In the genomic region with DNA sequence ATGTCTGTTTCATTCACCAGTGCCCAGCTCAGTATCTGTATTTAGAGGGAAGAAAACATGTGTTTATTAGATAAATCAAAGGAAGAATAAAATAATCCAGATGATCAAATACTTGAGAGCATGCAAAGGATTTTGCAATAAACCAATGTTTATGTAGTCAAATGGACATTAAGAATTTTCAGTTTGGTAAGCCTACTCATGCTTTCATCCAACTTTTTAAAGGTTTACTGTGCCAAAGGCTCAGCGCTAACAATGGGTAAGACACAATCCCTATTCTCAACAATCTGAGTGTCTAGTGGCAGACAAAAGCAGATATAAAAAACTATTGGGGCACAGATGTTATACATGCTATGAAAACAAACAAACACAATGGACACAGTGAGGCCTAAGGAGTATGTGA, we compare ENCODE assay signal across 18 cellular contexts. TPM values are rescaled to one million over a fixed set of nuclear protein-coding genes. Genes with fewer than 3 reads are reported as not detected.
DNase-seq lines count a peak whose midpoint lies in the region; FAIRE-seq and TF ChIP-seq lines count a peak whose summit lies in the region.
"Had no signal": no experiment of that assay in that cellular context is flagged by ENCODE, and none has a peak within 500 bp of the region (broad histone marks: within the 10 kb centered on the region; RNA-seq: fewer than 3 reads in every experiment).

No MANE protein-coding gene starts in this region.

- DNase-seq in HCEC 1CT, result peak; percentile 22
- DNase-seq in endothelial cell (ENCODE audit: low spot score), result no peak
- DNase-seq in fibroblast of the aortic adventitia (ENCODE audit: low read depth), result peak; percentile 12
- DNase-seq in progenitor cell of endocrine pancreas (ENCODE audit: low spot score, unreplicated experiment), result no peak
- DNase-seq in kidney, result no peak
- DNase-seq in effector CD8-positive, alpha-beta T cell (lab: John Stamatoyannopoulos, UW), result no peak
- DNase-seq in occipital lobe (lab: John Stamatoyannopoulos, UW), result no peak
- DNase-seq in activated naive CD4-positive, alpha-beta T cell treated with Interleukin-2 at 50 U/mL for 16 hours, result no peak
- DNase-seq: BE2C; C1 segment of cervical spinal cord; Caco-2; CD4-positive, alpha-beta T cell; GDM1; H9 had no signal

- H3K27ac Mint-ChIP-seq in endothelial cell (ENCODE audit: unreplicated experiment) (peak overlapping the region; percentile 3), progenitor cell of endocrine pancreas (peak overlapping the region; percentile 26)
- H3K27ac Mint-ChIP-seq: CD4-positive, alpha-beta T cell; H9 had no signal

- H3K4me3 Mint-ChIP-seq in endothelial cell (ENCODE audit: unreplicated experiment) (no peak overlapping the region), progenitor cell of endocrine pancreas (ENCODE audit: low read depth) (no peak overlapping the region)
- H3K4me3 Mint-ChIP-seq: CD4-positive, alpha-beta T cell; H9 had no signal

- intact Hi-C loops in kidney (cut with DNase I), result no loop called here

- H3K4me3 ChIP-seq in fibroblast of the aortic adventitia (ENCODE audit: low read depth, low read length) (no peak overlapping the region), kidney (ENCODE audit: low read length in 2 of 2) (no peak overlapping the region)

- H3K9ac ChIP-seq in kidney (ENCODE audit: low read length in 2 of 2), result no peak overlapping the region

- TF ChIP-seq CTCF in endothelial cell (IDR thresholded peaks at IDR 0.05; ENCODE audit: unreplicated experiment) (no peak), fibroblast of the aortic adventitia (IDR thresholded peaks at IDR 0.05; ENCODE audit: insufficient read depth, low read length) (no peak), progenitor cell of endocrine pancreas (IDR thresholded peaks at IDR 0.05; ENCODE audit: unreplicated experiment) (no peak), kidney (IDR thresholded peaks at IDR 0.05; ENCODE audit: borderline replicate concordance, extremely low read depth, insufficient read depth) (no peak)

- no peak overlapping the region for H3K27ac ChIP-seq in kidney (ENCODE audit: low read depth in 2 of 2, low read length in 2 of 2)

- no peaks in the 10 kb centered on the region for H3K36me3 ChIP-seq in kidney (ENCODE audit: control insufficient read depth in 1 of 2, insufficient read depth in 2 of 2, low read length in 2 of 2)
- H3K36me3 ChIP-seq: BE2C had no signal

- no peak for FAIRE-seq in kidney (lab: Jason Lieb, UNC)
- FAIRE-seq: D721Med, GM12892, GM19239, H1 had no signal

- H3K9me3 Mint-ChIP-seq in endothelial cell (ENCODE audit: unreplicated experiment), result no peaks in the 10 kb centered on the region
- H3K9me3 Mint-ChIP-seq in progenitor cell of endocrine pancreas (ENCODE audit: low read depth), result peaks cover 4% of the 10 kb centered on the region

- H3K4me1 ChIP-seq in kidney (ENCODE audit: control insufficient read depth in 1 of 2, insufficient read depth in 1 of 2, low read depth in 1 of 2, low read length in 2 of 2), result no peaks in the 10 kb centered on the region
- H3K4me1 ChIP-seq: BE2C, Caco-2 had no signal

- H3K27me3 Mint-ChIP-seq in endothelial cell (ENCODE audit: unreplicated experiment) (no peaks in the 10 kb centered on the region), progenitor cell of endocrine pancreas (no peaks in the 10 kb centered on the region)

- H3K36me3 Mint-ChIP-seq in endothelial cell (ENCODE audit: low read depth, unreplicated experiment), result peaks cover 5% of the 10 kb centered on the region
- H3K36me3 Mint-ChIP-seq in progenitor cell of endocrine pancreas (ENCODE audit: insufficient read depth), result peaks cover 10% of the 10 kb centered on the region

- no peaks in the 10 kb centered on the region for H3K9me3 ChIP-seq in kidney (ENCODE audit: control insufficient read depth in 1 of 2, low read length in 2 of 2)
- H3K9me3 ChIP-seq: BE2C, Caco-2 had no signal

- H3K4me1 Mint-ChIP-seq in endothelial cell (ENCODE audit: unreplicated experiment), result peaks cover 39% of the 10 kb centered on the region
- peaks cover 18% of the 10 kb centered on the region for H3K4me1 Mint-ChIP-seq in progenitor cell of endocrine pancreas (ENCODE audit: low read depth)

RNA-seq across cellular contexts. Expression of gene GRB14, which starts 26.3 kb away (rescaled TPM):
- total RNA-seq in endothelial cell (ENCODE audit: unreplicated experiment) (5.8 TPM), fibroblast of the aortic adventitia (ENCODE audit: low replicate concordance) (6.1 and 6.9 TPM in 2 replicates), progenitor cell of endocrine pancreas (45.1 and 46.3 TPM in 2 replicates), kidney (41.7 TPM), occipital lobe (24.0 TPM)
- polyA plus RNA-seq in kidney (ENCODE audit: insufficient read depth, low read depth, low replicate concordance), result 71.3 TPM
- total RNA-seq: CD4-positive, alpha-beta T cell had no signal

Comparison
In these comparisons a context has a peak if more than half of its experiments do, and no peak if none do; other contexts are left out.
1. DNase-seq: peak in HCEC 1CT (single experiment) and fibroblast of the aortic adventitia (single experiment); none in endothelial cell (single experiment), progenitor cell of endocrine pancreas (single experiment), kidney (single experiment), effector CD8-positive, alpha-beta T cell (single experiment), occipital lobe (single experiment) and activated naive CD4-positive, alpha-beta T cell treated with Interleukin-2 at 50 U/mL for 16 hours (single experiment).